Comparison of ENCODE assay signal across 1 cellular context in the genomic region with DNA sequence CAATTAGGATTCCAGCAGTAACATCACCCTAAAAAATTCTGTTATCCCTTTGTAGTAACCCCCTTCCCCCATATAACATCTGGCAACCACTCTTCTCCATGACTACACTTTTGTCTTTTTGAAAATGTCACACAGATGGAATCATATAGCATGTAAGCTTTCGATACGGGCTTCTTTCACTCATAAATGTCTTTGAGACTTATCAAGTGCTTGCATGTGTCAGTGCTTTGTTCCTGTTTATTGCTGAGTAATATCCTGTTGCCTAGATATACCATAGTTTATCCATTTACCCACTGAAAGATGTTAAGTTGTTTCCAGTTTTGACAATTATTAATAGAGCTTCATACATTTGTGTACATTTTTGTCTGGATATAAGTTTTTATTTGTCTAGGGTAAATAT.
A peak's percentile ranks its signal among the peaks of the same experiment; 100 is the strongest.
TF ChIP-seq lines count a peak whose summit lies in the region.

No MANE protein-coding gene starts in this region.

TF ChIP-seq in K562, 482 proteins besides CTCF, POLR2A, EP300 and RAD21 (continued from another document and continues in another):
- TF ChIP-seq, protein P1, sequence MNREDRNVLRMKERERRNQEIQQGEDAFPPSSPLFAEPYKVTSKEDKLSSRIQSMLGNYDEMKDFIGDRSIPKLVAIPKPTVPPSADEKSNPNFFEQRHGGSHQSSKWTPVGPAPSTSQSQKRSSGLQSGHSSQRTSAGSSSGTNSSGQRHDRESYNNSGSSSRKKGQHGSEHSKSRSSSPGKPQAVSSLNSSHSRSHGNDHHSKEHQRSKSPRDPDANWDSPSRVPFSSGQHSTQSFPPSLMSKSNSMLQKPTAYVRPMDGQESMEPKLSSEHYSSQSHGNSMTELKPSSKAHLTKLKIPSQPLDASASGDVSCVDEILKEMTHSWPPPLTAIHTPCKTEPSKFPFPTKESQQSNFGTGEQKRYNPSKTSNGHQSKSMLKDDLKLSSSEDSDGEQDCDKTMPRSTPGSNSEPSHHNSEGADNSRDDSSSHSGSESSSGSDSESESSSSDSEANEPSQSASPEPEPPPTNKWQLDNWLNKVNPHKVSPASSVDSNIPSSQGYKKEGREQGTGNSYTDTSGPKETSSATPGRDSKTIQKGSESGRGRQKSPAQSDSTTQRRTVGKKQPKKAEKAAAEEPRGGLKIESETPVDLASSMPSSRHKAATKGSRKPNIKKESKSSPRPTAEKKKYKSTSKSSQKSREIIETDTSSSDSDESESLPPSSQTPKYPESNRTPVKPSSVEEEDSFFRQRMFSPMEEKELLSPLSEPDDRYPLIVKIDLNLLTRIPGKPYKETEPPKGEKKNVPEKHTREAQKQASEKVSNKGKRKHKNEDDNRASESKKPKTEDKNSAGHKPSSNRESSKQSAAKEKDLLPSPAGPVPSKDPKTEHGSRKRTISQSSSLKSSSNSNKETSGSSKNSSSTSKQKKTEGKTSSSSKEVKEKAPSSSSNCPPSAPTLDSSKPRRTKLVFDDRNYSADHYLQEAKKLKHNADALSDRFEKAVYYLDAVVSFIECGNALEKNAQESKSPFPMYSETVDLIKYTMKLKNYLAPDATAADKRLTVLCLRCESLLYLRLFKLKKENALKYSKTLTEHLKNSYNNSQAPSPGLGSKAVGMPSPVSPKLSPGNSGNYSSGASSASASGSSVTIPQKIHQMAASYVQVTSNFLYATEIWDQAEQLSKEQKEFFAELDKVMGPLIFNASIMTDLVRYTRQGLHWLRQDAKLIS (CRISPR knock-in tag; IDR thresholded peaks at IDR 0.05): no peak
- TF ChIP-seq, protein P2, sequence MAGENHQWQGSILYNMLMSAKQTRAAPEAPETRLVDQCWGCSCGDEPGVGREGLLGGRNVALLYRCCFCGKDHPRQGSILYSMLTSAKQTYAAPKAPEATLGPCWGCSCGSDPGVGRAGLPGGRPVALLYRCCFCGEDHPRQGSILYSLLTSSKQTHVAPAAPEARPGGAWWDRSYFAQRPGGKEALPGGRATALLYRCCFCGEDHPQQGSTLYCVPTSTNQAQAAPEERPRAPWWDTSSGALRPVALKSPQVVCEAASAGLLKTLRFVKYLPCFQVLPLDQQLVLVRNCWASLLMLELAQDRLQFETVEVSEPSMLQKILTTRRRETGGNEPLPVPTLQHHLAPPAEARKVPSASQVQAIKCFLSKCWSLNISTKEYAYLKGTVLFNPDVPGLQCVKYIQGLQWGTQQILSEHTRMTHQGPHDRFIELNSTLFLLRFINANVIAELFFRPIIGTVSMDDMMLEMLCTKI (IDR thresholded peaks at IDR 0.05; ENCODE audit: partially characterized antibody): no peak
- TF ChIP-seq ZNF146 (CRISPR knock-in tag; IDR thresholded peaks at IDR 0.05; ENCODE audit: unreplicated experiment) (peak; percentile 95), NEUROD1 (IDR thresholded peaks at IDR 0.05; ENCODE audit: borderline replicate concordance, low read depth, low read length, partially characterized antibody) (no peak), STAT5A (IDR thresholded peaks at IDR 0.05; ENCODE audit: borderline replicate concordance, low read length) (peak; percentile 63), KHSRP (IDR thresholded peaks at IDR 0.05) (no peak), TAF9B (IDR thresholded peaks at IDR 0.05; ENCODE audit: partially characterized antibody) (peak; percentile 33), ZKSCAN8 (CRISPR knock-in tag; IDR thresholded peaks at IDR 0.05) (peak; percentile 49; the same call in 1 of the 2 replicates), FOS (IDR thresholded peaks at IDR 0.05; ENCODE audit: extremely low read depth, insufficient read length) (no peak), HDAC2 (IDR thresholded peaks at IDR 0.05) (0 out of 2 replicates have a peak, but pooled peaks have one; percentile 38), GTF2A2 (tag; IDR thresholded peaks at IDR 0.05) (no peak), MCM5 (IDR thresholded peaks at IDR 0.05; ENCODE audit: low read depth) (no peak), POLR3A (IDR thresholded peaks at IDR 0.05; ENCODE audit: borderline replicate concordance, extremely low read depth, insufficient read depth, insufficient read length) (no peak), RCOR1 (IDR thresholded peaks at IDR 0.05; ENCODE audit: borderline replicate concordance in 1 of 2, low read depth in 2 of 2, low read length in 2 of 2) (peak in 1 of 2 experiments; percentile 52; a peak in 1 of 4 replicates), GATAD2B (IDR thresholded peaks at IDR 0.05; ENCODE audit: borderline replicate concordance) (peak; percentile 54; the same call in 1 of the 2 replicates), BHLHE40 (IDR thresholded peaks at IDR 0.05; ENCODE audit: low read length) (no peak), HLTF (IDR thresholded peaks at IDR 0.05) (no peak), LCOR (CRISPR knock-in tag; IDR thresholded peaks at IDR 0.05) (no peak), PCBP2 (IDR thresholded peaks at IDR 0.05; ENCODE audit: low read depth, low read length, poor library complexity, severe bottlenecking) (no peak), HNRNPL (IDR thresholded peaks at IDR 0.05; ENCODE audit: low read depth, low read length) (no peak), ZKSCAN3 (CRISPR knock-in tag; IDR thresholded peaks at IDR 0.05) (no peak)
- TF ChIP-seq, protein P3, sequence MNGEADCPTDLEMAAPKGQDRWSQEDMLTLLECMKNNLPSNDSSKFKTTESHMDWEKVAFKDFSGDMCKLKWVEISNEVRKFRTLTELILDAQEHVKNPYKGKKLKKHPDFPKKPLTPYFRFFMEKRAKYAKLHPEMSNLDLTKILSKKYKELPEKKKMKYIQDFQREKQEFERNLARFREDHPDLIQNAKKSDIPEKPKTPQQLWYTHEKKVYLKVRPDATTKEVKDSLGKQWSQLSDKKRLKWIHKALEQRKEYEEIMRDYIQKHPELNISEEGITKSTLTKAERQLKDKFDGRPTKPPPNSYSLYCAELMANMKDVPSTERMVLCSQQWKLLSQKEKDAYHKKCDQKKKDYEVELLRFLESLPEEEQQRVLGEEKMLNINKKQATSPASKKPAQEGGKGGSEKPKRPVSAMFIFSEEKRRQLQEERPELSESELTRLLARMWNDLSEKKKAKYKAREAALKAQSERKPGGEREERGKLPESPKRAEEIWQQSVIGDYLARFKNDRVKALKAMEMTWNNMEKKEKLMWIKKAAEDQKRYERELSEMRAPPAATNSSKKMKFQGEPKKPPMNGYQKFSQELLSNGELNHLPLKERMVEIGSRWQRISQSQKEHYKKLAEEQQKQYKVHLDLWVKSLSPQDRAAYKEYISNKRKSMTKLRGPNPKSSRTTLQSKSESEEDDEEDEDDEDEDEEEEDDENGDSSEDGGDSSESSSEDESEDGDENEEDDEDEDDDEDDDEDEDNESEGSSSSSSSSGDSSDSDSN (IDR thresholded peaks at IDR 0.05; ENCODE audit: borderline replicate concordance in 1 of 2, low read depth in 2 of 2, low read length in 2 of 2): no peak
- TF ChIP-seq, protein P4, sequence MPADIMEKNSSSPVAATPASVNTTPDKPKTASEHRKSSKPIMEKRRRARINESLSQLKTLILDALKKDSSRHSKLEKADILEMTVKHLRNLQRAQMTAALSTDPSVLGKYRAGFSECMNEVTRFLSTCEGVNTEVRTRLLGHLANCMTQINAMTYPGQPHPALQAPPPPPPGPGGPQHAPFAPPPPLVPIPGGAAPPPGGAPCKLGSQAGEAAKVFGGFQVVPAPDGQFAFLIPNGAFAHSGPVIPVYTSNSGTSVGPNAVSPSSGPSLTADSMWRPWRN (IDR thresholded peaks at IDR 0.05; ENCODE audit: low read depth): no peak
- TF ChIP-seq, protein P5, sequence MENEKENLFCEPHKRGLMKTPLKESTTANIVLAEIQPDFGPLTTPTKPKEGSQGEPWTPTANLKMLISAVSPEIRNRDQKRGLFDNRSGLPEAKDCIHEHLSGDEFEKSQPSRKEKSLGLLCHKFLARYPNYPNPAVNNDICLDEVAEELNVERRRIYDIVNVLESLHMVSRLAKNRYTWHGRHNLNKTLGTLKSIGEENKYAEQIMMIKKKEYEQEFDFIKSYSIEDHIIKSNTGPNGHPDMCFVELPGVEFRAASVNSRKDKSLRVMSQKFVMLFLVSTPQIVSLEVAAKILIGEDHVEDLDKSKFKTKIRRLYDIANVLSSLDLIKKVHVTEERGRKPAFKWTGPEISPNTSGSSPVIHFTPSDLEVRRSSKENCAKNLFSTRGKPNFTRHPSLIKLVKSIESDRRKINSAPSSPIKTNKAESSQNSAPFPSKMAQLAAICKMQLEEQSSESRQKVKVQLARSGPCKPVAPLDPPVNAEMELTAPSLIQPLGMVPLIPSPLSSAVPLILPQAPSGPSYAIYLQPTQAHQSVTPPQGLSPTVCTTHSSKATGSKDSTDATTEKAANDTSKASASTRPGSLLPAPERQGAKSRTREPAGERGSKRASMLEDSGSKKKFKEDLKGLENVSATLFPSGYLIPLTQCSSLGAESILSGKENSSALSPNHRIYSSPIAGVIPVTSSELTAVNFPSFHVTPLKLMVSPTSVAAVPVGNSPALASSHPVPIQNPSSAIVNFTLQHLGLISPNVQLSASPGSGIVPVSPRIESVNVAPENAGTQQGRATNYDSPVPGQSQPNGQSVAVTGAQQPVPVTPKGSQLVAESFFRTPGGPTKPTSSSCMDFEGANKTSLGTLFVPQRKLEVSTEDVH (IDR thresholded peaks at IDR 0.05; ENCODE audit: low read depth, partially characterized antibody): no peak
- TF ChIP-seq, protein P6, sequence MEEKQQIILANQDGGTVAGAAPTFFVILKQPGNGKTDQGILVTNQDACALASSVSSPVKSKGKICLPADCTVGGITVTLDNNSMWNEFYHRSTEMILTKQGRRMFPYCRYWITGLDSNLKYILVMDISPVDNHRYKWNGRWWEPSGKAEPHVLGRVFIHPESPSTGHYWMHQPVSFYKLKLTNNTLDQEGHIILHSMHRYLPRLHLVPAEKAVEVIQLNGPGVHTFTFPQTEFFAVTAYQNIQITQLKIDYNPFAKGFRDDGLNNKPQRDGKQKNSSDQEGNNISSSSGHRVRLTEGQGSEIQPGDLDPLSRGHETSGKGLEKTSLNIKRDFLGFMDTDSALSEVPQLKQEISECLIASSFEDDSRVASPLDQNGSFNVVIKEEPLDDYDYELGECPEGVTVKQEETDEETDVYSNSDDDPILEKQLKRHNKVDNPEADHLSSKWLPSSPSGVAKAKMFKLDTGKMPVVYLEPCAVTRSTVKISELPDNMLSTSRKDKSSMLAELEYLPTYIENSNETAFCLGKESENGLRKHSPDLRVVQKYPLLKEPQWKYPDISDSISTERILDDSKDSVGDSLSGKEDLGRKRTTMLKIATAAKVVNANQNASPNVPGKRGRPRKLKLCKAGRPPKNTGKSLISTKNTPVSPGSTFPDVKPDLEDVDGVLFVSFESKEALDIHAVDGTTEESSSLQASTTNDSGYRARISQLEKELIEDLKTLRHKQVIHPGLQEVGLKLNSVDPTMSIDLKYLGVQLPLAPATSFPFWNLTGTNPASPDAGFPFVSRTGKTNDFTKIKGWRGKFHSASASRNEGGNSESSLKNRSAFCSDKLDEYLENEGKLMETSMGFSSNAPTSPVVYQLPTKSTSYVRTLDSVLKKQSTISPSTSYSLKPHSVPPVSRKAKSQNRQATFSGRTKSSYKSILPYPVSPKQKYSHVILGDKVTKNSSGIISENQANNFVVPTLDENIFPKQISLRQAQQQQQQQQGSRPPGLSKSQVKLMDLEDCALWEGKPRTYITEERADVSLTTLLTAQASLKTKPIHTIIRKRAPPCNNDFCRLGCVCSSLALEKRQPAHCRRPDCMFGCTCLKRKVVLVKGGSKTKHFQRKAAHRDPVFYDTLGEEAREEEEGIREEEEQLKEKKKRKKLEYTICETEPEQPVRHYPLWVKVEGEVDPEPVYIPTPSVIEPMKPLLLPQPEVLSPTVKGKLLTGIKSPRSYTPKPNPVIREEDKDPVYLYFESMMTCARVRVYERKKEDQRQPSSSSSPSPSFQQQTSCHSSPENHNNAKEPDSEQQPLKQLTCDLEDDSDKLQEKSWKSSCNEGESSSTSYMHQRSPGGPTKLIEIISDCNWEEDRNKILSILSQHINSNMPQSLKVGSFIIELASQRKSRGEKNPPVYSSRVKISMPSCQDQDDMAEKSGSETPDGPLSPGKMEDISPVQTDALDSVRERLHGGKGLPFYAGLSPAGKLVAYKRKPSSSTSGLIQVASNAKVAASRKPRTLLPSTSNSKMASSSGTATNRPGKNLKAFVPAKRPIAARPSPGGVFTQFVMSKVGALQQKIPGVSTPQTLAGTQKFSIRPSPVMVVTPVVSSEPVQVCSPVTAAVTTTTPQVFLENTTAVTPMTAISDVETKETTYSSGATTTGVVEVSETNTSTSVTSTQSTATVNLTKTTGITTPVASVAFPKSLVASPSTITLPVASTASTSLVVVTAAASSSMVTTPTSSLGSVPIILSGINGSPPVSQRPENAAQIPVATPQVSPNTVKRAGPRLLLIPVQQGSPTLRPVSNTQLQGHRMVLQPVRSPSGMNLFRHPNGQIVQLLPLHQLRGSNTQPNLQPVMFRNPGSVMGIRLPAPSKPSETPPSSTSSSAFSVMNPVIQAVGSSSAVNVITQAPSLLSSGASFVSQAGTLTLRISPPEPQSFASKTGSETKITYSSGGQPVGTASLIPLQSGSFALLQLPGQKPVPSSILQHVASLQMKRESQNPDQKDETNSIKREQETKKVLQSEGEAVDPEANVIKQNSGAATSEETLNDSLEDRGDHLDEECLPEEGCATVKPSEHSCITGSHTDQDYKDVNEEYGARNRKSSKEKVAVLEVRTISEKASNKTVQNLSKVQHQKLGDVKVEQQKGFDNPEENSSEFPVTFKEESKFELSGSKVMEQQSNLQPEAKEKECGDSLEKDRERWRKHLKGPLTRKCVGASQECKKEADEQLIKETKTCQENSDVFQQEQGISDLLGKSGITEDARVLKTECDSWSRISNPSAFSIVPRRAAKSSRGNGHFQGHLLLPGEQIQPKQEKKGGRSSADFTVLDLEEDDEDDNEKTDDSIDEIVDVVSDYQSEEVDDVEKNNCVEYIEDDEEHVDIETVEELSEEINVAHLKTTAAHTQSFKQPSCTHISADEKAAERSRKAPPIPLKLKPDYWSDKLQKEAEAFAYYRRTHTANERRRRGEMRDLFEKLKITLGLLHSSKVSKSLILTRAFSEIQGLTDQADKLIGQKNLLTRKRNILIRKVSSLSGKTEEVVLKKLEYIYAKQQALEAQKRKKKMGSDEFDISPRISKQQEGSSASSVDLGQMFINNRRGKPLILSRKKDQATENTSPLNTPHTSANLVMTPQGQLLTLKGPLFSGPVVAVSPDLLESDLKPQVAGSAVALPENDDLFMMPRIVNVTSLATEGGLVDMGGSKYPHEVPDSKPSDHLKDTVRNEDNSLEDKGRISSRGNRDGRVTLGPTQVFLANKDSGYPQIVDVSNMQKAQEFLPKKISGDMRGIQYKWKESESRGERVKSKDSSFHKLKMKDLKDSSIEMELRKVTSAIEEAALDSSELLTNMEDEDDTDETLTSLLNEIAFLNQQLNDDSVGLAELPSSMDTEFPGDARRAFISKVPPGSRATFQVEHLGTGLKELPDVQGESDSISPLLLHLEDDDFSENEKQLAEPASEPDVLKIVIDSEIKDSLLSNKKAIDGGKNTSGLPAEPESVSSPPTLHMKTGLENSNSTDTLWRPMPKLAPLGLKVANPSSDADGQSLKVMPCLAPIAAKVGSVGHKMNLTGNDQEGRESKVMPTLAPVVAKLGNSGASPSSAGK (IDR thresholded peaks at IDR 0.05): no peak
- TF ChIP-seq, protein P7, sequence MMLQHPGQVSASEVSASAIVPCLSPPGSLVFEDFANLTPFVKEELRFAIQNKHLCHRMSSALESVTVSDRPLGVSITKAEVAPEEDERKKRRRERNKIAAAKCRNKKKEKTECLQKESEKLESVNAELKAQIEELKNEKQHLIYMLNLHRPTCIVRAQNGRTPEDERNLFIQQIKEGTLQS (IDR thresholded peaks at IDR 0.05): peak; percentile 63
- TF ChIP-seq, protein P7 (CRISPR knock-in tag; conservative IDR thresholded peaks at IDR 0.05): no peak
